8 cellular contexts compared by ENCODE assay signal in genomic region chr9:126705767-126706697, GRCh38.
DNase-seq lines count a peak whose midpoint lies in the region; ATAC-seq and TF ChIP-seq lines count a peak whose summit lies in the region.

No MANE protein-coding gene starts in this region.

- H3K27me3 ChIP-seq in PC-3 (ENCODE audit: low read length), result peaks cover 2% of the 10 kb centered on the region; the same call in 1 of the 2 replicates

- H3K4me1 ChIP-seq in PC-3 (ENCODE audit: insufficient read depth, low read length), result peaks cover 15% of the 10 kb centered on the region

- peak overlapping the region; percentile 87 for H3K4me2 ChIP-seq in PC-3 (ENCODE audit: low read length)

- no peaks in the 10 kb centered on the region for H3K9me3 Mint-ChIP-seq in activated T-cell treated with anti-CD3 and anti-CD28 coated beads, Interleukin-2, amount 50 U/mL, for 4 hours

- H3K4me3 Mint-ChIP-seq in activated T-cell treated with anti-CD3 and anti-CD28 coated beads, Interleukin-2, amount 50 U/mL, for 4 hours, result peak overlapping the region; percentile 62

- no peaks in the 10 kb centered on the region for H3K79me2 ChIP-seq in PC-3 (ENCODE audit: low read length)

- CTCF ChIA-PET in PC-3 (lab: Charles Lee), result interaction anchor here (0.5 to 1.8 kb wide), 2 partner anchors 75 to 190 kb away, joined by 6 to 24 read pairs; no protein-coding TSS in a partner anchor

- DNase-seq in Right ventricle myocardium inferior (ENCODE audit: missing footprints) (peak; percentile 88), cardiac septum (ENCODE audit: low spot score) (no peak), PC-3 (peak; percentile 59), foreskin fibroblast (peak in 1 of 2 donors; percentile 69), retina (peak; percentile 15), SHP77 treated with DMSO at 0.1 percent for 48 hours (lab: John Stamatoyannopoulos, UW) (no peak), NCI-H345 (lab: John Stamatoyannopoulos, UW) (no peak)
- peak; percentile 75 for DNase-seq in activated T-cell treated with anti-CD3 and anti-CD28 coated beads, Interleukin-2, amount 50 U/mL, for 4 hours

- H2AFZ ChIP-seq in PC-3 (ENCODE audit: low read length), result peak overlapping the region; percentile 84

- H3K27ac ChIP-seq in PC-3 (ENCODE audit: low read length), result no peak overlapping the region

- POLR2A ChIA-PET in PC-3 (lab: Charles Lee; ENCODE audit: unreplicated experiment), result no interaction called here

- no peak overlapping the region for H3K9ac ChIP-seq in PC-3 (ENCODE audit: low read length)

- peaks cover 16% of the 10 kb centered on the region for H3K4me1 Mint-ChIP-seq in activated T-cell treated with anti-CD3 and anti-CD28 coated beads, Interleukin-2, amount 50 U/mL, for 4 hours (ENCODE audit: low read depth)

- H3K36me3 ChIP-seq in PC-3 (ENCODE audit: low read depth, low read length), result no peaks in the 10 kb centered on the region

- no peaks in the 10 kb centered on the region for H3K9me2 ChIP-seq in PC-3 (replicated peaks; ENCODE audit: low read length)

- ATAC-seq in Right ventricle myocardium inferior, result peak; percentile 45
- ATAC-seq in PC-3, result peak; percentile 50
- peak; percentile 59 to 68 for ATAC-seq in activated T-cell treated with anti-CD3 and anti-CD28 coated beads, Interleukin-2, amount 50 U/mL, for 4 hours

- no peaks in the 10 kb centered on the region for H3K9me3 ChIP-seq in PC-3 (ENCODE audit: low read length)

- no peaks in the 10 kb centered on the region for H3K36me3 Mint-ChIP-seq in activated T-cell treated with anti-CD3 and anti-CD28 coated beads, Interleukin-2, amount 50 U/mL, for 4 hours (ENCODE audit: insufficient read depth)

- peaks cover 38% of the 10 kb centered on the region for H3K27me3 Mint-ChIP-seq in activated T-cell treated with anti-CD3 and anti-CD28 coated beads, Interleukin-2, amount 50 U/mL, for 4 hours (ENCODE audit: low read depth)

- intact Hi-C loops in Right ventricle myocardium inferior (cut with DNase I) (no loop called here), cardiac septum (cut with DNase I) (loop anchor here (1.0 kb wide), 1 partner anchor 75 kb away; no protein-coding TSS in a partner anchor), PC-3 (cut with micrococcal nuclease) (loop anchor here (1.0 kb wide), 1 partner anchor 75 kb away; no protein-coding TSS in a partner anchor)

- BruUV-seq in PC-3 (replicated peaks; lab: Mats Ljungman, UMichigan), result no TSS peak

- H4K20me1 ChIP-seq in PC-3 (ENCODE audit: low read length), result no peaks in the 10 kb centered on the region

- TF ChIP-seq CTCF in PC-3 (conservative IDR thresholded peaks at IDR 0.05; ENCODE audit: low read depth, low read length), result peak; percentile 75
- peak; percentile 73 for TF ChIP-seq CTCF in foreskin fibroblast (IDR thresholded peaks at IDR 0.05; ENCODE audit: low read depth, low read length)

- H3F3A ChIP-seq in PC-3 (ENCODE audit: low read length, unreplicated experiment), result no peaks in the 10 kb centered on the region

- H3K4me3 ChIP-seq in PC-3 (ENCODE audit: low read length), result peak overlapping the region; percentile 37; the same call in 1 of the 2 replicates
- peak overlapping the region in 1 of 2 donors; percentile 11 for H3K4me3 ChIP-seq in foreskin fibroblast (ENCODE audit: low read depth in 1 of 2, low read length in 2 of 2)

Comparison
In these comparisons a context has a peak if more than half of its experiments do, and no peak if none do; other contexts are left out.
1. DNase-seq: peak in Right ventricle myocardium inferior (single experiment), PC-3 (single experiment), activated T-cell treated with anti-CD3 and anti-CD28 coated beads, Interleukin-2, amount 50 U/mL, for 4 hours (single experiment) and retina (single experiment); none in cardiac septum (single experiment), SHP77 treated with DMSO at 0.1 percent for 48 hours (single experiment) and NCI-H345 (single experiment).
2. Peak in every context shown above with its lines, with median percentiles within 50 percentile points of each other: ATAC-seq.